12 cellular contexts compared by ENCODE assay signal in genomic region chr6:37323568-37323967, GRCh38. TPM values are rescaled to one million over a fixed set of nuclear protein-coding genes. Genes with fewer than 3 reads are reported as not detected.
DNase-seq lines count a peak whose midpoint lies in the region; ATAC-seq and TF ChIP-seq lines count a peak whose summit lies in the region.
"Had no signal": no experiment of that assay in that cellular context is flagged by ENCODE, and none has a peak within 500 bp of the region (broad histone marks: within the 10 kb centered on the region; RNA-seq: fewer than 3 reads in every experiment).

No MANE protein-coding gene starts in this region.

- H3K27ac ChIP-seq in right cardiac atrium (ENCODE audit: low read length) (no peak overlapping the region), left ventricle myocardium inferior (replicated peaks) (no peak overlapping the region), SJCRH30 (no peak overlapping the region), thyroid gland (no peak overlapping the region)
- H3K27ac ChIP-seq: BLaER1, skin epidermis had no signal

- H3K4me1 ChIP-seq in right cardiac atrium (ENCODE audit: control insufficient read depth, insufficient read depth, low read length): no peaks in the 10 kb centered on the region
- peaks cover 45% of the 10 kb centered on the region for H3K4me1 ChIP-seq in left ventricle myocardium inferior
- peaks cover 6% of the 10 kb centered on the region; the same call in 1 of the 2 replicates for H3K4me1 ChIP-seq in SJCRH30
- H3K4me1 ChIP-seq in thyroid gland: peaks cover 0 to 5% of the 10 kb centered on the region in 2 donors
- H3K4me1 ChIP-seq: BLaER1 had no signal

- ATAC-seq in right cardiac atrium (peak; percentile 26 to 58), HG03342 (IDR thresholded peaks at IDR 0.05; ENCODE audit: unreplicated experiment) (no peak)

- H3K9me3 ChIP-seq in right cardiac atrium (ENCODE audit: control insufficient read depth, low read length): no peaks in the 10 kb centered on the region
- H3K9me3 ChIP-seq in left ventricle myocardium inferior (replicated peaks): no peaks in the 10 kb centered on the region
- no peaks in the 10 kb centered on the region for H3K9me3 ChIP-seq in SJCRH30 (replicated peaks)
- H3K9me3 ChIP-seq in thyroid gland: no peaks in the 10 kb centered on the region
- H3K9me3 ChIP-seq: BLaER1 had no signal

- no peak for TF ChIP-seq CTCF in left ventricle myocardium inferior (IDR thresholded peaks at IDR 0.05; ENCODE audit: borderline replicate concordance)
- no peak for TF ChIP-seq CTCF in thyroid gland (IDR thresholded peaks at IDR 0.05)

- TF ChIP-seq POLR2A in thyroid gland (IDR thresholded peaks at IDR 0.05): no peak

- intact Hi-C loops in right cardiac atrium (cut with DNase I): loop anchor here in 2 of 4 donors (10.0 kb wide), 2 partner anchors 361 to 371 kb away; partner anchors contain the start of gene MDGA1 (in 1 of the 2)
- intact Hi-C loops in left ventricle myocardium inferior (cut with micrococcal nuclease): no loop called here
- intact Hi-C loops in thyroid gland (cut with DNase I): no loop called here

- 12% methylated on average over 3 of the region's 3 CpGs for WGBS in right cardiac atrium
- 12 to 16% methylated on average over 3 of the region's 3 CpGs for WGBS in thyroid gland, 2 donors

- peaks cover 32% of the 10 kb centered on the region for H3K36me3 ChIP-seq in left ventricle myocardium inferior
- H3K36me3 ChIP-seq in SJCRH30: no peaks in the 10 kb centered on the region; the same call in 1 of the 2 replicates
- H3K36me3 ChIP-seq in thyroid gland: peaks cover 10 to 20% of the 10 kb centered on the region in 2 donors

- no peak overlapping the region for H3K4me3 ChIP-seq in right cardiac atrium (ENCODE audit: low read length)
- H3K4me3 ChIP-seq in left ventricle myocardium inferior: no peak overlapping the region
- no peak overlapping the region for H3K4me3 ChIP-seq in SJCRH30
- H3K4me3 ChIP-seq in thyroid gland (replicated peaks in 1 of 3): no peak overlapping the region
- H3K4me3 ChIP-seq: BLaER1, skin epidermis had no signal

- H3K27me3 ChIP-seq in right cardiac atrium (ENCODE audit: control insufficient read depth, insufficient read depth): no peaks in the 10 kb centered on the region
- no peaks in the 10 kb centered on the region for H3K27me3 ChIP-seq in left ventricle myocardium inferior (ENCODE audit: low read depth)
- H3K27me3 ChIP-seq in SJCRH30: no peaks in the 10 kb centered on the region
- H3K27me3 ChIP-seq in thyroid gland: no peaks in the 10 kb centered on the region
- H3K27me3 ChIP-seq: BLaER1 had no signal

- DNase-seq in right cardiac atrium (peak in 1 of 3 donors; percentile 55), left ventricle myocardium inferior (no peak), SJCRH30 (peak; percentile 56 to 72), fibroblast of peridontal ligament (ENCODE audit: extremely low read depth) (peak; percentile 35), thyroid gland (no peak), 8988T (no peak)
- no peak for DNase-seq in stimulated activated CD4-positive, alpha-beta T cell treated with anti-CD3 and anti-CD28 coated beads, Interleukin-2, amount 100 ng/mL, for 48 hours
- DNase-seq: activated T-cell treated with anti-CD3 and anti-CD28 coated beads, Interleukin-2, amount 50 U/mL, for 1 hour; cerebellar nuclear complex had no signal

RNA-seq across cellular contexts. Expression of gene RNF8, which starts 30.2 kb away (rescaled TPM):
- total RNA-seq in right cardiac atrium (10 to 100 TPM; 18.0 to 22.9 (median 22.2) TPM), left ventricle myocardium inferior (16.1 TPM), thyroid gland (10 to 100 TPM in 3 of 4 donors, 1 to 10 TPM in 1; 8.0 to 18.4 (median 16.0) TPM)
- 15.7 TPM for polyA plus RNA-seq in right cardiac atrium
- total RNA-seq in SJCRH30 (2014; rRNA removed; shearing (Covaris generic)): 35.8 and 36.1 TPM in 2 replicates

Comparison
In these comparisons a context has a peak if more than half of its experiments do, and no peak if none do; other contexts are left out.
1. DNase-seq: peak in SJCRH30 (2 of 2) and fibroblast of peridontal ligament (single experiment); none in left ventricle myocardium inferior (single experiment), stimulated activated CD4-positive, alpha-beta T cell treated with anti-CD3 and anti-CD28 coated beads, Interleukin-2, amount 100 ng/mL, for 48 hours (0 of 2), thyroid gland (0 of 2) and 8988T (single experiment).